Comparison of ENCODE assay signal across 16 cellular contexts in the genomic region with DNA sequence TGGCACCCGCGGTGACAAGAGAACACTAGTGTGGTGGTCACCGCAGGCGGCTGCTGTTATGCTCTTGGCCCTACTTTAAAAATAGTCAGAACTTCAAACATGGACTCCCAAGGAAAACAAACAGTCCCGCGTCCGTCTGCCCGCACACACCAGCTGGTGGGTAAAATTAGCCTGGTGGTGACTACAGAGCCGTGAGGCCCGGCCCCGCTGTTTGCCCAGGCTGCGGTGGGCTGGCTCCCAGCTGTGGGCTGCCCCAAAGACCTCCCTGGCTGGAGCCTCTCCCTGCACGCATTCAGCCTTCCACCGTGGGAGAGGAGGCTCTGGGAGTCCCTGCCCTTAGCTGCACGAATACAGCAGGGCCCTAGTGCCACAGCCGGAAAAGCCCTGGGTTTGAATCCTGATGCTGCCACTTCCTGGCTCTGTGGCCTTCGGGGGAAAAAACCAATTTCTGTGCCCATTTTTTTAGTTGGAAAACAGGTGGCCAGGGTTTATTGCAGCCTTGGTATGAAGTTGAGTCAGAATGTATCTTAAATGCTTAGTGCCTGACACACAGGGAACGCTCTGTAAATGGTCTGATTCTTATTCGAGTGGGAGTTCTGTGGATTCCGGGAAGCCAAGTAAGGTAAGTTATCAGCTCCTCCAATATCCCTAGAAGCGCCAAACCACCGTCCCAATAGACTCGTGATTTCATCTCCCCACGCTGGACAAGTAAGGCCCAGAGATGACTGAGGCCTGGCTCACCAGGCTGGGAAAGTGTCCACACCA. TPM values are rescaled to one million over a fixed set of nuclear protein-coding genes. Genes with fewer than 3 reads are reported as not detected.
DNase-seq lines count a peak whose midpoint lies in the region; ATAC-seq lines count a peak whose summit lies in the region.
"Had no signal": no experiment of that assay in that cellular context is flagged by ENCODE, and none has a peak within 500 bp of the region (broad histone marks: within the 10 kb centered on the region; RNA-seq: fewer than 3 reads in every experiment).

No MANE protein-coding gene starts in this region.

- intact Hi-C loops in left cardiac atrium (cut with DNase I) (no loop called here), Right ventricle myocardium inferior (cut with DNase I) (no loop called here)

- peak; percentile 7 to 35 for ATAC-seq in left cardiac atrium
- no peak for ATAC-seq in Right ventricle myocardium inferior
- ATAC-seq in HG03469 (IDR thresholded peaks at IDR 0.05; ENCODE audit: unreplicated experiment) = no peak
- ATAC-seq: T-cell had no signal

- DNase-seq in left cardiac atrium (no peak), Right ventricle myocardium inferior (ENCODE audit: missing footprints) (no peak), RKO (ENCODE audit: low spot score) (peak; percentile 44), fibroblast of peridontal ligament (ENCODE audit: extremely low read depth) (peak; percentile 85), stromal cell of bone marrow (ENCODE audit: low read depth) (peak; percentile 88), D341Med (ENCODE audit: low spot score) (no peak), OCI-M1 (lab: John Stamatoyannopoulos, UW) (no peak)
- DNase-seq: ACHN; activated CD4-positive, alpha-beta T cell treated with anti-CD3 and anti-CD28 coated beads for 1 hour; DMS153; NCI-H1092 treated with DMSO at 0.1 percent for 48 hours; stimulated activated CD4-positive, alpha-beta T cell treated with anti-CD3 and anti-CD28 coated beads, Interleukin-15, amount 100 ng/mL, for 24 hours; T-cell; testis had no signal

RNA-seq across cellular contexts. Expression of a gene that starts 58.2 kb away (rescaled TPM):
- total RNA-seq in left cardiac atrium = 10 to 100 TPM; 14.7 to 38.5 TPM
- 11.0 TPM for total RNA-seq in Right ventricle myocardium inferior
- total RNA-seq: HT-29 had no signal

Comparison
In these comparisons a context has a peak if more than half of its experiments do, and no peak if none do; other contexts are left out.
1. ATAC-seq: peak in left cardiac atrium (2 of 2); none in Right ventricle myocardium inferior (single experiment) and HG03469 (single experiment).
2. DNase-seq: peak in RKO (single experiment), fibroblast of peridontal ligament (single experiment) and stromal cell of bone marrow (single experiment); none in left cardiac atrium (single experiment), Right ventricle myocardium inferior (single experiment), D341Med (single experiment) and OCI-M1 (single experiment).